In genomic region chr19:38849147-38849745, GRCh38 we compare ENCODE assay signal across 7 cellular contexts. TPM values are rescaled to one million over a fixed set of nuclear protein-coding genes. Genes with fewer than 3 reads are reported as not detected.
DNase-seq lines count a peak whose midpoint lies in the region; ATAC-seq, FAIRE-seq and TF ChIP-seq lines count a peak whose summit lies in the region.

No MANE protein-coding gene starts in this region.

- TF ChIP-seq CTCF in kidney epithelial cell (IDR thresholded peaks at IDR 0.05; ENCODE audit: insufficient read depth, low read length, poor library complexity, severe bottlenecking), result no peak

- H3K4me3 ChIP-seq in kidney epithelial cell (ENCODE audit: low read depth, low read length), result peak overlapping the region; percentile 63

- peaks cover 2% of the 10 kb centered on the region for H3K36me3 ChIP-seq in kidney epithelial cell (ENCODE audit: control insufficient read depth, insufficient read depth, low read length)

- ATAC-seq in HG03442 (IDR thresholded peaks at IDR 0.05; ENCODE audit: unreplicated experiment), result peak; percentile 14

- DNase-seq in GM18507 (ENCODE audit: extremely low spot score, insufficient read length, low read depth) (peak; percentile 93), NCI-H510A treated with DMSO at 0.1 percent for 48 hours (lab: John Stamatoyannopoulos, UW) (peak; percentile 90), cerebellum (ENCODE audit: low spot score) (peak; percentile 93), kidney epithelial cell (ENCODE audit: low read depth) (peak; percentile 67)
- DNase-seq in activated CD4-positive, alpha-beta T cell treated with anti-CD3 and anti-CD28 coated beads for 24 hours (ENCODE audit: low read depth in 2 of 2), result peak; percentile 99
- DNase-seq in stimulated activated CD4-positive, alpha-beta T cell treated with anti-CD3 and anti-CD28 coated beads, Interleukin-15, amount 100 ng/mL, for 1 hour (ENCODE audit: low read depth in 1 of 2, low spot score in 1 of 2), result peak; percentile 97 to 100

- no peaks in the 10 kb centered on the region for H3K27me3 ChIP-seq in kidney epithelial cell (ENCODE audit: control insufficient read depth, insufficient read depth, low read length)

- FAIRE-seq in GM18507 (lab: Jason Lieb, UNC), result peak; percentile 92

RNA-seq across cellular contexts. Expression of gene HNRNPL, which starts 0.5 kb away (rescaled TPM):
- total RNA-seq in cerebellum (188 TPM), kidney epithelial cell (192 and 200 TPM in 2 replicates)

RNA-seq across cellular contexts. Expression of gene ECH1, which starts 17.7 kb away (rescaled TPM):
- total RNA-seq in cerebellum, result 34.5 TPM
- 48.1 and 49.8 TPM in 2 replicates for total RNA-seq in kidney epithelial cell

RNA-seq across cellular contexts. Expression of gene RINL, which starts 28.8 kb away (rescaled TPM):
- total RNA-seq in cerebellum, result 2.7 TPM
- total RNA-seq in kidney epithelial cell, result 21.0 and 21.6 TPM in 2 replicates

RNA-seq across cellular contexts. Expression of gene LGALS4, which starts 36.5 kb away (rescaled TPM):
- total RNA-seq in cerebellum (3.2 TPM), kidney epithelial cell (not detected in 2 replicates)

RNA-seq across cellular contexts. Expression of gene SIRT2, which starts 50.2 kb away (rescaled TPM):
- total RNA-seq in cerebellum, result 56.7 TPM
- 38.9 and 65.5 TPM in 2 replicates for total RNA-seq in kidney epithelial cell

Comparison
In these comparisons a context has a peak if more than half of its experiments do, and no peak if none do; other contexts are left out.
1. Peak in every context shown above with its lines: DNase-seq, ATAC-seq and H3K4me3 ChIP-seq.